ENCODE assay signal across 30 cellular contexts in the genomic region with DNA sequence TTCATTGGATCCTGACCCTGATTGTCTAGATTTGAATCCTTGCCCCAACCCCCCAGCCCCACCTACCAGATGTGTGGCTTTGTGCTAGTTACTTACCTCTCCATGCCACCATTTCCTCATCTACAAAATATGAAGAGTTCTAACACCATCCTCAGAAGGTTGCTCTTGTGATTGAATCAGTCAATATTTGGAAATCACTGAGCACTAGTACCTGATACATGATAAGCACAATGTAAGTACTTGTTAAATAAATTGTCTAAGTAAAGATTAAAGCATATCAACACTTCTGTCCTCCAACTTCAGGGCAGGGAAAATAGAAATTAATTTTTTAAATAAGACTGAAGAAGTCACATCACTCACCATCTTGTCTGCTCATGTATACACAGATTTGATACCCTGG.
"Had no signal": no experiment of that assay in that cellular context is flagged by ENCODE, and none has a peak within 500 bp of the region (broad histone marks: within the 10 kb centered on the region; RNA-seq: fewer than 3 reads in every experiment).

No MANE protein-coding gene starts in this region.

- H3K4me1 ChIP-seq: SJSA1 had no signal

- H3K27ac Mint-ChIP-seq: activated CD4-positive, alpha-beta T cell treated with anti-CD3 and anti-CD28 coated beads, Interleukin-2, amount 10 ng/mL, durations not matched to agents 24 days and 14 days; activated CD8-positive, alpha-beta T cell treated with anti-CD3 and anti-CD28 coated beads for 36 hours; activated naive CD4-positive, alpha-beta T cell treated with anti-CD3 and anti-CD28 coated beads, Interleukin-2, amount 50 U/mL, for 24 hours; activated naive CD8-positive, alpha-beta T cell treated with anti-CD3 and anti-CD28 coated beads, Interleukin-2, amount 10 ng/mL, durations not matched to agents 7 days and 5 days; activated T-helper 2 cell treated with anti-CD3 and anti-CD28 coated beads, Interferon-gamma antibody, Interleukin-2, Interleukin-4, amounts not matched to agents 10 μg/mL and 5 μg/mL and 100 μg/mL, durations not matched to agents 14 hours and 24 hours and 36 hours; T-helper 1 cell treated with Interleukin-12 subunit alpha and Interleukin-12 subunit beta and Interleukin-4 antibody, amounts not matched to agents 30 μg/mL and 1 μg/mL, for 36 hours; T-helper 2 cell treated with Interferon-gamma antibody and Interleukin-4, amounts not matched to agents 5 μg/mL and 100 μg/mL, for 36 hours had no signal

- H3K27ac ChIP-seq: SJSA1 had no signal

- H3K4me2 ChIP-seq: SK-N-SH had no signal

- H3K9ac ChIP-seq: SK-N-SH had no signal

- H3K4me3 ChIP-seq: Peyer's patch, SJSA1 had no signal

- H3K4me3 Mint-ChIP-seq: activated CD4-positive, alpha-beta T cell treated with anti-CD3 and anti-CD28 coated beads, Interleukin-2, amount 10 ng/mL, durations not matched to agents 24 days and 14 days; activated CD8-positive, alpha-beta T cell treated with anti-CD3 and anti-CD28 coated beads for 36 hours; activated naive CD4-positive, alpha-beta T cell treated with anti-CD3 and anti-CD28 coated beads, Interleukin-2, amount 50 U/mL, for 24 hours; activated naive CD8-positive, alpha-beta T cell treated with anti-CD3 and anti-CD28 coated beads, Interleukin-2, amount 10 ng/mL, durations not matched to agents 7 days and 5 days; brain; T-helper 1 cell treated with Interleukin-12 subunit alpha and Interleukin-12 subunit beta and Interleukin-4 antibody, amounts not matched to agents 30 μg/mL and 1 μg/mL, for 36 hours; T-helper 2 cell treated with Interferon-gamma antibody and Interleukin-4, amounts not matched to agents 5 μg/mL and 100 μg/mL, for 36 hours had no signal

- DNase-seq: activated CD4-positive, alpha-beta T cell treated with anti-CD3 and anti-CD28 coated beads, Interleukin-2, amount 10 ng/mL, durations not matched to agents 24 days and 14 days; activated CD4-positive, alpha-beta T cell treated with anti-CD3 and anti-CD28 coated beads, Interleukin-2, amount 50 U/mL, for 4 hours; activated CD8-positive, alpha-beta T cell treated with anti-CD3 and anti-CD28 coated beads for 36 hours; activated gamma-delta T cell; activated naive CD4-positive, alpha-beta T cell treated with Interleukin-2 at 50 U/mL for 16 hours; activated naive CD8-positive, alpha-beta T cell treated with anti-CD3 and anti-CD28 coated beads, Interleukin-2, amount 10 ng/mL, durations not matched to agents 7 days and 5 days; activated T-cell treated with anti-CD3 and anti-CD28 coated beads, Interleukin-2, amount 50 U/mL, for 1 hour; amygdala; caudate nucleus; Kasumi-1; KBM-7; NCI-H1092 treated with DMSO at 0.1 percent for 48 hours; NCI-H1417 treated with DMSO at 0.1 percent for 48 hours; NCI-H187 treated with DMSO at 0.1 percent for 48 hours; NCI-H2081 treated with DMSO at 0.1 percent for 48 hours; NCI-H345; NCI-H526; NCI-H748 treated with DMSO at 0.1 percent for 48 hours; NK-92 treated with Interleukin-12 subunit alpha and Interleukin-12 subunit beta, amount 100 ng/mL, for 24 hours; PC-3; Peyer's patch; RPMI8226; SHP77 treated with DMSO at 0.1 percent for 48 hours; SK-N-SH had no signal

- H3K9me3 Mint-ChIP-seq: activated CD4-positive, alpha-beta T cell treated with anti-CD3 and anti-CD28 coated beads, Interleukin-2, amount 10 ng/mL, durations not matched to agents 24 days and 14 days; activated naive CD4-positive, alpha-beta T cell treated with anti-CD3 and anti-CD28 coated beads, Interleukin-2, amount 50 U/mL, for 24 hours; activated T-helper 2 cell treated with anti-CD3 and anti-CD28 coated beads, Interferon-gamma antibody, Interleukin-2, Interleukin-4, amounts not matched to agents 10 μg/mL and 5 μg/mL and 100 μg/mL, durations not matched to agents 14 hours and 24 hours and 36 hours; T-helper 1 cell treated with Interleukin-12 subunit alpha and Interleukin-12 subunit beta and Interleukin-4 antibody, amounts not matched to agents 30 μg/mL and 1 μg/mL, for 36 hours; T-helper 2 cell treated with Interferon-gamma antibody and Interleukin-4, amounts not matched to agents 5 μg/mL and 100 μg/mL, for 36 hours had no signal

- H3K9me3 ChIP-seq: Peyer's patch, SJSA1, SK-N-SH had no signal

- H3K36me3 Mint-ChIP-seq: activated naive CD8-positive, alpha-beta T cell treated with anti-CD3 and anti-CD28 coated beads, Interleukin-2, amount 10 ng/mL, durations not matched to agents 7 days and 5 days; brain had no signal

- H3K27me3 ChIP-seq: Peyer's patch, SJSA1 had no signal

- ATAC-seq: activated CD8-positive, alpha-beta T cell treated with anti-CD3 and anti-CD28 coated beads for 36 hours; PC-3 had no signal

- H3K36me3 ChIP-seq: Peyer's patch, SJSA1 had no signal

- H3K27me3 Mint-ChIP-seq: activated CD8-positive, alpha-beta T cell treated with anti-CD3 and anti-CD28 coated beads for 36 hours; activated naive CD4-positive, alpha-beta T cell treated with anti-CD3 and anti-CD28 coated beads, Interleukin-2, amount 50 U/mL, for 24 hours; activated naive CD8-positive, alpha-beta T cell treated with anti-CD3 and anti-CD28 coated beads, Interleukin-2, amount 10 ng/mL, durations not matched to agents 7 days and 5 days had no signal
